In genomic region chr2:108182489-108182888, GRCh38 we compare ENCODE assay signal across 9 cellular contexts. TPM values are rescaled to one million over a fixed set of nuclear protein-coding genes. Genes with fewer than 3 reads are reported as not detected.
DNase-seq lines count a peak whose midpoint lies in the region; ATAC-seq, FAIRE-seq and TF ChIP-seq lines count a peak whose summit lies in the region.
"Had no signal": no experiment of that assay in that cellular context is flagged by ENCODE, and none has a peak within 500 bp of the region (broad histone marks: within the 10 kb centered on the region; RNA-seq: fewer than 3 reads in every experiment).

No MANE protein-coding gene starts in this region.

- no peaks in the 10 kb centered on the region for H3K27me3 ChIP-seq in SK-N-SH (ENCODE audit: insufficient read depth)
- no peaks in the 10 kb centered on the region for H3K27me3 ChIP-seq in keratinocyte (ENCODE audit: control insufficient read depth, extremely low read depth, insufficient read depth, low read length)
- H3K27me3 ChIP-seq in sigmoid colon: no peaks in the 10 kb centered on the region

- ATAC-seq in HG02852 (IDR thresholded peaks at IDR 0.05; ENCODE audit: unreplicated experiment) (no peak), GM21737 (IDR thresholded peaks at IDR 0.05; ENCODE audit: unreplicated experiment) (no peak), GM21825 (IDR thresholded peaks at IDR 0.05; ENCODE audit: unreplicated experiment) (no peak)

- H3K9ac ChIP-seq in SK-N-SH (no peak overlapping the region), keratinocyte (ENCODE audit: control insufficient read depth, extremely low read depth, insufficient read depth, low read length) (no peak overlapping the region)

- DNase-seq in EL (peak; percentile 28), HT1080 (ENCODE audit: low read depth) (peak; percentile 44), SK-N-SH (no peak), keratinocyte (ENCODE audit: low read depth, low spot score) (no peak), sigmoid colon (no peak)
- DNase-seq: midbrain had no signal

- CTCF ChIA-PET in SK-N-SH (lab: Yijun Ruan, JAX): interaction anchor here (1.0 to 2.6 kb wide), 4 partner anchors 8 to 15 kb away, joined by 3 to 11 read pairs (median 6); no protein-coding TSS in a partner anchor

- no peaks in the 10 kb centered on the region for H3K9me2 ChIP-seq in SK-N-SH

- TF ChIP-seq POLR2A in sigmoid colon (IDR thresholded peaks at IDR 0.05): no peak

- no peak overlapping the region; a peak in 1 of 4 replicates for H3K4me3 ChIP-seq in SK-N-SH (ENCODE audit: low read depth in 2 of 2, low read length in 1 of 2)
- H3K4me3 ChIP-seq in keratinocyte (ENCODE audit: control insufficient read depth in 2 of 3, extremely low read depth in 1 of 3, insufficient read depth in 2 of 3, low read depth in 1 of 3, low read length in 3 of 3): no peak overlapping the region
- no peak overlapping the region for H3K4me3 ChIP-seq in sigmoid colon

- no peaks in the 10 kb centered on the region for H3F3A ChIP-seq in SK-N-SH (replicated peaks; ENCODE audit: insufficient read depth)

- H2AFZ ChIP-seq in SK-N-SH (ENCODE audit: low read depth): no peak overlapping the region
- H2AFZ ChIP-seq in keratinocyte (ENCODE audit: control insufficient read depth, low read length): no peak overlapping the region

- H3K79me2 ChIP-seq in SK-N-SH (ENCODE audit: insufficient read depth) (no peaks in the 10 kb centered on the region), keratinocyte (ENCODE audit: control insufficient read depth, insufficient read depth, low read length) (no peaks in the 10 kb centered on the region)

- WGBS in SK-N-SH (ENCODE audit: low lambda C conversion rate): 33% methylated on average over 7 of the region's 7 CpGs
- WGBS in sigmoid colon, 2 donors: 51 to 58% methylated on average over 7 of the region's 7 CpGs

- TF ChIP-seq EP300 in SK-N-SH (IDR thresholded peaks at IDR 0.05; ENCODE audit: borderline replicate concordance in 1 of 2, low read depth in 1 of 2, low read length in 1 of 2) (no peak), sigmoid colon (IDR thresholded peaks at IDR 0.05) (no peak)

- POLR2A ChIA-PET in SK-N-SH (lab: Yijun Ruan, JAX): no interaction called here

- TF ChIP-seq CTCF in SK-N-SH (IDR thresholded peaks at IDR 0.05) (peak; percentile 58), keratinocyte (optimal IDR thresholded peaks at IDR 0.05 in 1 of 3, IDR thresholded peaks at IDR 0.05 in 1 of 3, conservative IDR thresholded peaks at IDR 0.05 in 1 of 3; ENCODE audit: extremely low read depth in 1 of 3, insufficient read depth in 2 of 3, low read length in 3 of 3) (peak; percentile 56 to 82 (median 61)), sigmoid colon (IDR thresholded peaks at IDR 0.05) (no peak)

- H4K20me1 ChIP-seq in SK-N-SH (ENCODE audit: insufficient read depth) (no peaks in the 10 kb centered on the region), keratinocyte (ENCODE audit: control insufficient read depth, extremely low read depth, insufficient read depth, low read length) (no peaks in the 10 kb centered on the region)

- intact Hi-C loops in sigmoid colon (cut with DNase I): no loop called here

- H3K36me3 ChIP-seq in SK-N-SH (replicated peaks in 1 of 2; ENCODE audit: control insufficient read depth in 1 of 2, insufficient read depth in 2 of 2, low read length in 1 of 2) (no peaks in the 10 kb centered on the region), keratinocyte (ENCODE audit: control insufficient read depth in 2 of 2, extremely low read depth in 1 of 2, insufficient read depth in 2 of 2, low read length in 2 of 2) (no peaks in the 10 kb centered on the region), sigmoid colon (no peaks in the 10 kb centered on the region)

- H3K4me1 ChIP-seq in SK-N-SH (ENCODE audit: control insufficient read depth in 1 of 2, insufficient read depth in 2 of 2, low read depth in 1 of 2, low read length in 1 of 2): no peaks in the 10 kb centered on the region
- H3K4me1 ChIP-seq in keratinocyte (ENCODE audit: control insufficient read depth, extremely low read depth, insufficient read depth, low read length): no peaks in the 10 kb centered on the region
- no peaks in the 10 kb centered on the region for H3K4me1 ChIP-seq in sigmoid colon

- FAIRE-seq in keratinocyte (lab: Jason Lieb, UNC): peak; percentile 51

- no peaks in the 10 kb centered on the region for H3K9me3 ChIP-seq in SK-N-SH
- H3K9me3 ChIP-seq in keratinocyte (ENCODE audit: control insufficient read depth, low read depth, low read length): no peaks in the 10 kb centered on the region
- H3K9me3 ChIP-seq in sigmoid colon: no peaks in the 10 kb centered on the region

- no peak overlapping the region for H3K27ac ChIP-seq in SK-N-SH (ENCODE audit: low read depth in 2 of 2, low read length in 1 of 2)
- H3K27ac ChIP-seq in keratinocyte (ENCODE audit: control insufficient read depth, insufficient read depth, low read length): no peak overlapping the region
- H3K27ac ChIP-seq in sigmoid colon: no peak overlapping the region

- H3K4me2 ChIP-seq in SK-N-SH (no peak overlapping the region), keratinocyte (ENCODE audit: control insufficient read depth, extremely low read depth, insufficient read depth, low read depth, low read length) (no peak overlapping the region)

- peak; percentile 56 for TF ChIP-seq RAD21 in SK-N-SH (IDR thresholded peaks at IDR 0.05; ENCODE audit: low read length)

- no peaks in the 10 kb centered on the region for H3K9me1 ChIP-seq in keratinocyte (ENCODE audit: control insufficient read depth, extremely low read depth, insufficient read depth, low read length)

- dilution Hi-C loops in keratinocyte (cut with MboI; ENCODE audit: extremely low pct_ligation_motif_present, low sequenced_read_pairs): no loop called here

TF ChIP-seq in SK-N-SH, 30 proteins besides CTCF, POLR2A, EP300 and RAD21:
- TF ChIP-seq USF1 (IDR thresholded peaks at IDR 0.05; ENCODE audit: borderline replicate concordance, low read depth) (no peak), SMC3 (IDR thresholded peaks at IDR 0.05; ENCODE audit: low read depth, low read length) (peak; percentile 33)

RNA-seq across cellular contexts. Expression of gene SULT1C3, which starts 57.3 kb away (rescaled TPM):
- not detected in 2 replicates for total RNA-seq in HT1080 (2014; rRNA removed; shearing (Covaris generic))
- polyA plus RNA-seq in HT1080 (2015; cell fraction: cytosol; rRNA removed): not detected in 2 replicates
- not detected in 2 replicates for polyA plus RNA-seq in HT1080 (2015; cell fraction: nucleus; rRNA removed)
- not detected in 2 replicates for polyA plus RNA-seq in SK-N-SH (2012; rRNA removed)
- polyA plus RNA-seq in SK-N-SH (2012; cell fraction: cytosol; rRNA removed): not detected in 2 replicates
- not detected in 2 replicates for polyA plus RNA-seq in SK-N-SH (2012; cell fraction: nucleus; rRNA removed)
- polyA plus RNA-seq in keratinocyte: not detected in 3 replicates
- not detected for polyA plus RNA-seq in keratinocyte (2011; ENCODE audit: low read depth)
- not detected in 2 replicates for polyA plus RNA-seq in keratinocyte (2011; cell fraction: cytosol; rRNA removed)
- polyA plus RNA-seq in keratinocyte (2011; cell fraction: nucleus; rRNA removed): not detected in 2 replicates
- 0.20 TPM in 1 of 2 replicates, not detected in the other for polyA plus RNA-seq in keratinocyte (2012; ENCODE audit: low replicate concordance)
- polyA minus RNA-seq in keratinocyte: not detected in 3 replicates
- not detected for polyA minus RNA-seq in keratinocyte (2011; cell fraction: cytosol; rRNA and poly(A)+ RNA removed)
- not detected in 2 replicates for polyA minus RNA-seq in keratinocyte (2011; cell fraction: nucleus; rRNA and poly(A)+ RNA removed)
- total RNA-seq in sigmoid colon: not detected
- polyA plus RNA-seq in sigmoid colon: 1 to 10 TPM in 1 of 3 donors, not detected in 2; 1.2 TPM

Comparison
In these comparisons a context has a peak if more than half of its experiments do, and no peak if none do; other contexts are left out.
1. DNase-seq: peak in EL (single experiment) and HT1080 (single experiment); none in SK-N-SH (single experiment), keratinocyte (single experiment) and sigmoid colon (single experiment).
2. CTCF ChIP-seq: peak in SK-N-SH (single experiment) and keratinocyte (3 of 3); none in sigmoid colon (0 of 4).